ENCODE assay signal across 16 cellular contexts in genomic region chrX:10083809-10084208, GRCh38.
DNase-seq lines count a peak whose midpoint lies in the region; ATAC-seq, FAIRE-seq and TF ChIP-seq lines count a peak whose summit lies in the region.
"Had no signal": no experiment of that assay in that cellular context is flagged by ENCODE, and none has a peak within 500 bp of the region (broad histone marks: within the 10 kb centered on the region; RNA-seq: fewer than 3 reads in every experiment).

No MANE protein-coding gene starts in this region.

- 63% methylated on average over 2 of the region's 2 CpGs for WGBS in hepatocyte (ENCODE audit: low lambda C conversion rate, missing lambda C conversion rate)

- H3K4me1 ChIP-seq in hepatocyte (ENCODE audit: insufficient read depth) (no peaks in the 10 kb centered on the region), stomach smooth muscle (ENCODE audit: control insufficient read depth, insufficient read depth, low read length) (peaks cover 46% of the 10 kb centered on the region)

- no peak for TF ChIP-seq CTCF in hepatocyte (IDR thresholded peaks at IDR 0.05; ENCODE audit: poor library complexity)

- DNase-seq in GM12891 (ENCODE audit: insufficient read length, low spot score) (no peak), hepatocyte (ENCODE audit: low spot score) (no peak), NCI-H1105 (lab: John Stamatoyannopoulos, UW) (no peak)
- DNase-seq: activated CD4-positive, alpha-beta T cell treated with anti-CD3 and anti-CD28 coated beads for 4 hours; activated gamma-delta T cell; NCI-H146; NCI-H774; stimulated activated CD4-positive, alpha-beta T cell treated with anti-CD3 and anti-CD28 coated beads, Interleukin-1b, Interleukin-23, amount 100 ng/mL, for 48 hours; stimulated activated naive B cell treated with anti-CD40 and anti-IgM and Interleukin-4, amounts not matched to agents 10 μg/mL and 1 μg/mL and 100 μg/mL, for 72 hours had no signal

- H3K4me2 ChIP-seq in hepatocyte, result no peak overlapping the region
- H3K4me2 ChIP-seq: SK-N-SH had no signal

- no peaks in the 10 kb centered on the region for H3K79me2 ChIP-seq in hepatocyte

- H3K9ac ChIP-seq in stomach smooth muscle (ENCODE audit: low read length in 2 of 2), result peak overlapping the region; percentile 14 to 45
- H3K9ac ChIP-seq: SK-N-SH had no signal

- ATAC-seq in activated T-helper 17 cell treated with anti-CD3 and anti-CD28 coated beads, Interleukin-2, amount 50 U/mL, for 72 hours (replicated peaks), result no peak
- ATAC-seq in HG02973 (IDR thresholded peaks at IDR 0.05; ENCODE audit: unreplicated experiment) (no peak), HG02763 (IDR thresholded peaks at IDR 0.05; ENCODE audit: unreplicated experiment) (no peak)

- H3K27ac ChIP-seq in hepatocyte (peak overlapping the region; percentile 37), stomach smooth muscle (ENCODE audit: low read length) (peak overlapping the region; percentile 84)

- H3K4me3 Mint-ChIP-seq in activated T-helper 17 cell treated with anti-CD3 and anti-CD28 coated beads, Interleukin-2, amount 50 U/mL, for 72 hours, result peak overlapping the region; percentile 57

- no peak overlapping the region for H2AFZ ChIP-seq in hepatocyte

- H4K20me1 ChIP-seq in hepatocyte (ENCODE audit: insufficient read depth, poor library complexity, severe bottlenecking), result no peaks in the 10 kb centered on the region

- no peaks in the 10 kb centered on the region for H3K9me3 ChIP-seq in hepatocyte (ENCODE audit: low read depth)
- H3K9me3 ChIP-seq in stomach smooth muscle (ENCODE audit: control insufficient read depth in 2 of 2, low read length in 2 of 2), result no peaks in the 10 kb centered on the region
- H3K9me3 ChIP-seq: SK-N-SH had no signal

- H3K9me2 ChIP-seq in hepatocyte (replicated peaks; ENCODE audit: insufficient read depth), result no peaks in the 10 kb centered on the region
- H3K9me2 ChIP-seq: SK-N-SH had no signal

- H3K4me3 ChIP-seq in hepatocyte (no peak overlapping the region), stomach smooth muscle (ENCODE audit: low read length in 2 of 2) (no peak overlapping the region)

- TF ChIP-seq POLR2A in GM12891 (IDR thresholded peaks at IDR 0.05; ENCODE audit: low read depth, low read length), result no peak

- peaks cover 4% of the 10 kb centered on the region for H3K4me1 Mint-ChIP-seq in activated T-helper 17 cell treated with anti-CD3 and anti-CD28 coated beads, Interleukin-2, amount 50 U/mL, for 72 hours

- no peaks in the 10 kb centered on the region for H3K27me3 ChIP-seq in hepatocyte
- peaks cover 0 to 4% of the 10 kb centered on the region in 2 donors for H3K27me3 ChIP-seq in stomach smooth muscle (ENCODE audit: control insufficient read depth in 1 of 2, insufficient read depth in 2 of 2, low read length in 2 of 2)

- H3K36me3 ChIP-seq in hepatocyte (replicated peaks; ENCODE audit: insufficient read depth, low read depth), result no peaks in the 10 kb centered on the region
- H3K36me3 ChIP-seq in stomach smooth muscle (ENCODE audit: control insufficient read depth in 2 of 2, insufficient read depth in 2 of 2, low read length in 2 of 2), result peaks cover 2 to 6% of the 10 kb centered on the region in 2 donors

- no peaks in the 10 kb centered on the region for H3K9me3 Mint-ChIP-seq in activated T-helper 17 cell treated with anti-CD3 and anti-CD28 coated beads, Interleukin-2, amount 50 U/mL, for 72 hours
- H3K9me3 Mint-ChIP-seq: stimulated activated naive B cell treated with anti-CD40 and anti-IgM and Interleukin-4, amounts not matched to agents 10 μg/mL and 1 μg/mL and 100 μg/mL, for 72 hours had no signal

- no peak overlapping the region for H3K27ac Mint-ChIP-seq in activated T-helper 17 cell treated with anti-CD3 and anti-CD28 coated beads, Interleukin-2, amount 50 U/mL, for 72 hours

- H3K36me3 Mint-ChIP-seq in activated T-helper 17 cell treated with anti-CD3 and anti-CD28 coated beads, Interleukin-2, amount 50 U/mL, for 72 hours (ENCODE audit: low read depth), result peaks cover 7% of the 10 kb centered on the region

- peak; percentile 38 for FAIRE-seq in GM12891 (lab: Jason Lieb, UNC)
- FAIRE-seq: D721Med, frontal cortex had no signal

- H3K27me3 Mint-ChIP-seq in activated T-helper 17 cell treated with anti-CD3 and anti-CD28 coated beads, Interleukin-2, amount 50 U/mL, for 72 hours, result no peaks in the 10 kb centered on the region

TF ChIP-seq in GM12891, 5 proteins besides CTCF, POLR2A, EP300 and RAD21:
- TF ChIP-seq POU2F2 (IDR thresholded peaks at IDR 0.05; ENCODE audit: low read depth, low read length) (no peak), PAX5 (IDR thresholded peaks at IDR 0.05; ENCODE audit: insufficient read depth, low read length, severe bottlenecking) (no peak)
